Comparison of ENCODE assay signal across 8 cellular contexts in genomic region chr6:29942275-29943052, GRCh38. TPM values are rescaled to one million over a fixed set of nuclear protein-coding genes. Genes with fewer than 3 reads are reported as not detected.
DNase-seq lines count a peak whose midpoint lies in the region; ATAC-seq and TF ChIP-seq lines count a peak whose summit lies in the region.

Gene HLA-A, plus strand, starts transcription at chr6:29942532. Its CDS starts 22 bp downstream, at chr6:29942554.

- H3K27me3 ChIP-seq in kidney epithelial cell (ENCODE audit: control insufficient read depth, insufficient read depth, low read length), result no peaks in the 10 kb centered on the region

- CTCF ChIA-PET in activated CD4-positive, alpha-beta T cell treated with anti-CD3 and anti-CD28 coated beads for 36 hours (lab: Charles Lee), result no interaction called here

- TF ChIP-seq POLR2A in GM19193 (IDR thresholded peaks at IDR 0.05; ENCODE audit: extremely low read depth, insufficient read depth, insufficient read length), result peak; percentile 99

- TF ChIP-seq CTCF in chondrocyte (IDR thresholded peaks at IDR 0.05) (peak; percentile 53), kidney epithelial cell (IDR thresholded peaks at IDR 0.05; ENCODE audit: insufficient read depth, low read length, poor library complexity, severe bottlenecking) (no peak)

- peak within 1 kb of the TSS; percentile 88 for H3K4me3 Mint-ChIP-seq in activated CD4-positive, alpha-beta T cell treated with anti-CD3 and anti-CD28 coated beads for 36 hours
- H3K4me3 Mint-ChIP-seq in chondrocyte (ENCODE audit: unreplicated experiment), result peak within 1 kb of the TSS; percentile 88

- no peaks in the 10 kb centered on the region for H3K36me3 ChIP-seq in kidney epithelial cell (ENCODE audit: control insufficient read depth, insufficient read depth, low read length)

- peak within 1 kb of the TSS; percentile 62 for H3K4me3 ChIP-seq in kidney epithelial cell (ENCODE audit: low read depth, low read length)

- no peaks in the 10 kb centered on the region for H3K27me3 Mint-ChIP-seq in activated CD4-positive, alpha-beta T cell treated with anti-CD3 and anti-CD28 coated beads for 36 hours
- no peaks in the 10 kb centered on the region for H3K27me3 Mint-ChIP-seq in chondrocyte (ENCODE audit: low read depth)

- peaks cover 58% of the 10 kb centered on the region for H3K4me1 Mint-ChIP-seq in activated CD4-positive, alpha-beta T cell treated with anti-CD3 and anti-CD28 coated beads for 36 hours
- peaks cover 12% of the 10 kb centered on the region for H3K4me1 Mint-ChIP-seq in chondrocyte (ENCODE audit: low read depth)

- no peaks in the 10 kb centered on the region for H3K9me3 Mint-ChIP-seq in activated CD4-positive, alpha-beta T cell treated with anti-CD3 and anti-CD28 coated beads for 36 hours (ENCODE audit: low read depth)
- peaks cover 2% of the 10 kb centered on the region for H3K9me3 Mint-ChIP-seq in chondrocyte (ENCODE audit: low read depth)

- ATAC-seq in HG03432 (IDR thresholded peaks at IDR 0.05; ENCODE audit: unreplicated experiment), result peak; percentile 85
- ATAC-seq in activated CD4-positive, alpha-beta T cell treated with anti-CD3 and anti-CD28 coated beads for 36 hours, result peak; percentile 91

- intact Hi-C loops in activated CD4-positive, alpha-beta T cell treated with anti-CD3 and anti-CD28 coated beads for 36 hours (cut with DNase I, micrococcal nuclease), result loop anchor here (1.0 to 5.0 kb wide), 12 partner anchors 15 to 1415 kb away; partner anchors contain the start of genes HLA-B (in 1 of the 2), HLA-F (in 1 of the 2), PPP1R11 (in 1 of the 2) and TRIM26 (in 1 of the 2)

- peak within 1 kb of the TSS; percentile 100 for H3K27ac Mint-ChIP-seq in activated CD4-positive, alpha-beta T cell treated with anti-CD3 and anti-CD28 coated beads for 36 hours
- peak within 1 kb of the TSS; percentile 87 for H3K27ac Mint-ChIP-seq in chondrocyte (ENCODE audit: unreplicated experiment)

- DNase-seq in AML-193 (lab: John Stamatoyannopoulos, UW), result peak; percentile 95 to 97
- DNase-seq in NCI-H510A (lab: John Stamatoyannopoulos, UW), result peak; percentile 81
- DNase-seq in activated CD4-positive, alpha-beta T cell treated with anti-CD3 and anti-CD28 coated beads for 36 hours, result peak; percentile 96
- peak; percentile 93 for DNase-seq in chondrocyte (ENCODE audit: low spot score)
- peak; percentile 65 for DNase-seq in kidney epithelial cell (ENCODE audit: low read depth)
- DNase-seq in stimulated activated CD4-positive, alpha-beta T cell treated with anti-CD3 and anti-CD28 coated beads, Interleukin-15, amount 100 ng/mL, for 24 hours, result peak; percentile 94

- peaks cover 49% of the 10 kb centered on the region for H3K36me3 Mint-ChIP-seq in activated CD4-positive, alpha-beta T cell treated with anti-CD3 and anti-CD28 coated beads for 36 hours (ENCODE audit: low read depth)
- peaks cover 6% of the 10 kb centered on the region for H3K36me3 Mint-ChIP-seq in chondrocyte (ENCODE audit: low read depth)

- POLR2A ChIA-PET in activated CD4-positive, alpha-beta T cell treated with anti-CD3 and anti-CD28 coated beads for 36 hours (lab: Charles Lee), result no interaction called here

RNA-seq across cellular contexts. Expression of gene HLA-A, which starts in this region (rescaled TPM):
- total RNA-seq in activated CD4-positive, alpha-beta T cell treated with anti-CD3 and anti-CD28 coated beads for 36 hours, result 1,000 to 10,000 TPM; 1,053 to 1,189 TPM
- total RNA-seq in chondrocyte (110 to 191 TPM (median 187 TPM) in 3 replicates), kidney epithelial cell (832 and 921 TPM in 2 replicates)

Comparison
In these comparisons a context has a peak if more than half of its experiments do, and no peak if none do; other contexts are left out.
1. Peak in every context shown above with its lines: DNase-seq, ATAC-seq and H3K4me3 ChIP-seq.